8 cellular contexts compared by ENCODE assay signal in genomic region chr10:26684667-26685264, GRCh38. TPM values are rescaled to one million over a fixed set of nuclear protein-coding genes. Genes with fewer than 3 reads are reported as not detected.
DNase-seq lines count a peak whose midpoint lies in the region; ATAC-seq lines count a peak whose summit lies in the region.
"Not testable (repeated sequence)": the region's sequence is repeated elsewhere in the genome, so short reads cannot be mapped to it uniquely, and the experiment has no call there.

No MANE protein-coding gene starts in this region.

- H3K27me3 Mint-ChIP-seq in CD4-positive, alpha-beta memory T cell: not testable (repeated sequence)

- WGBS in right cardiac atrium: 25% methylated on average over 6 of the region's 6 CpGs

- in situ Hi-C loops in T47D (cut with HindIII; ENCODE audit: low pct_unique_long_range_greater_than_20kb, low sequenced_read_pairs): not testable (repeated sequence)

- DNase-seq in CD4-positive, alpha-beta memory T cell: peak in 4 of 5 donors; percentile 29 to 47 (median 39)
- DNase-seq in NAMALWA (ENCODE audit: low spot score) (peak; percentile 87), SIG-M5 treated with dmso at 0.1 percent for 504 hours (lab: John Stamatoyannopoulos, UW; ENCODE audit: unreplicated experiment) (peak; percentile 44), T47D (ENCODE audit: low read depth in 1 of 2, low spot score in 1 of 2) (peak; percentile 16 to 65), renal cortical epithelial cell (ENCODE audit: low read depth) (peak; percentile 57)
- DNase-seq in right cardiac atrium: not testable (repeated sequence)

- not testable (repeated sequence) for H3K9me3 Mint-ChIP-seq in CD4-positive, alpha-beta memory T cell

- H3K36me3 ChIP-seq in CD4-positive, alpha-beta memory T cell (ENCODE audit: insufficient read depth, low read length): not testable (repeated sequence)

- peaks cover 21% of the 10 kb centered on the region for H3K4me1 ChIP-seq in CD4-positive, alpha-beta memory T cell (ENCODE audit: insufficient read depth, low read length)
- not testable (repeated sequence) for H3K4me1 ChIP-seq in right cardiac atrium (ENCODE audit: control insufficient read depth, insufficient read depth, low read length)

- intact Hi-C loops in CD4-positive, alpha-beta memory T cell (cut with micrococcal nuclease): loop anchor here (2.0 to 10.0 kb wide), 4 partner anchors 43 to 350 kb away; no protein-coding TSS in a partner anchor
- intact Hi-C loops in right cardiac atrium (cut with DNase I): loop anchor here in 1 of 4 donors (10.0 kb wide), 1 partner anchor 200 kb away; no protein-coding TSS in a partner anchor

- not testable (repeated sequence) for H3K27ac ChIP-seq in CD4-positive, alpha-beta memory T cell (ENCODE audit: low read depth, low read length); right cardiac atrium (ENCODE audit: low read length)

- H3K4me3 Mint-ChIP-seq in CD4-positive, alpha-beta memory T cell: peak overlapping the region in 4 of 8 donors; percentile 10 to 48 (median 44)

- peak; percentile 97 for ATAC-seq in GM19035 (IDR thresholded peaks at IDR 0.05; ENCODE audit: unreplicated experiment)
- ATAC-seq in HG02938 (IDR thresholded peaks at IDR 0.05; ENCODE audit: unreplicated experiment): peak; percentile 96
- peak; percentile 71 to 88 for ATAC-seq in right cardiac atrium

- peak overlapping the region in 3 of 7 donors; percentile 5 to 19 (median 18) for H3K27ac Mint-ChIP-seq in CD4-positive, alpha-beta memory T cell

- H3K27me3 ChIP-seq in CD4-positive, alpha-beta memory T cell (ENCODE audit: insufficient read depth, low read length); right cardiac atrium (ENCODE audit: control insufficient read depth, insufficient read depth): not testable (repeated sequence)

- CTCF ChIA-PET in CD4-positive, alpha-beta memory T cell (lab: Charles Lee; ENCODE audit: partially characterized antibody): interaction anchor here (2.4 to 3.4 kb wide), 3 partner anchors 11 to 198 kb away, joined by 11 to 27 read pairs (median 19); no protein-coding TSS in a partner anchor

- not testable (repeated sequence) for H3K4me3 ChIP-seq in CD4-positive, alpha-beta memory T cell (ENCODE audit: low read length in 2 of 2); right cardiac atrium (ENCODE audit: low read length)

- H3K4me1 Mint-ChIP-seq in CD4-positive, alpha-beta memory T cell: peaks cover 19 to 33% (median 28%) of the 10 kb centered on the region in 4 donors

- H3K36me3 Mint-ChIP-seq in CD4-positive, alpha-beta memory T cell: not testable (repeated sequence)

- not testable (repeated sequence) for H3K9me3 ChIP-seq in CD4-positive, alpha-beta memory T cell (ENCODE audit: control insufficient read depth in 1 of 2, low read length in 2 of 2); right cardiac atrium (ENCODE audit: control insufficient read depth, low read length)

- POLR2A ChIA-PET in CD4-positive, alpha-beta memory T cell (lab: Charles Lee; ENCODE audit: partially characterized antibody): interaction anchor here (1.5 kb wide), 1 partner anchor 12 kb away, joined by 6 read pairs; no protein-coding TSS in a partner anchor

RNA-seq across cellular contexts. Expression of gene PDSS1, which starts 12.7 kb away (rescaled TPM):
- 1 to 10 TPM; 3.1 to 3.3 TPM for total RNA-seq in CD4-positive, alpha-beta memory T cell
- 1 to 10 TPM; 2.5 to 4.5 TPM for polyA plus RNA-seq in CD4-positive, alpha-beta memory T cell
- total RNA-seq in right cardiac atrium (1 to 10 TPM; 2.8 to 7.4 (median 4.7) TPM), renal cortical epithelial cell (6.9 and 8.0 TPM in 2 replicates)
- 6.4 TPM for polyA plus RNA-seq in right cardiac atrium
